ENCODE assay signal across 1 cellular context in genomic region chr11:65588199-65589054, GRCh38.
TF ChIP-seq lines count a peak whose summit lies in the region.

No MANE protein-coding gene starts in this region.

TF ChIP-seq in GM23338, 12 proteins besides CTCF, POLR2A, EP300 and RAD21 (continued from another document):
- TF ChIP-seq, protein P1, sequence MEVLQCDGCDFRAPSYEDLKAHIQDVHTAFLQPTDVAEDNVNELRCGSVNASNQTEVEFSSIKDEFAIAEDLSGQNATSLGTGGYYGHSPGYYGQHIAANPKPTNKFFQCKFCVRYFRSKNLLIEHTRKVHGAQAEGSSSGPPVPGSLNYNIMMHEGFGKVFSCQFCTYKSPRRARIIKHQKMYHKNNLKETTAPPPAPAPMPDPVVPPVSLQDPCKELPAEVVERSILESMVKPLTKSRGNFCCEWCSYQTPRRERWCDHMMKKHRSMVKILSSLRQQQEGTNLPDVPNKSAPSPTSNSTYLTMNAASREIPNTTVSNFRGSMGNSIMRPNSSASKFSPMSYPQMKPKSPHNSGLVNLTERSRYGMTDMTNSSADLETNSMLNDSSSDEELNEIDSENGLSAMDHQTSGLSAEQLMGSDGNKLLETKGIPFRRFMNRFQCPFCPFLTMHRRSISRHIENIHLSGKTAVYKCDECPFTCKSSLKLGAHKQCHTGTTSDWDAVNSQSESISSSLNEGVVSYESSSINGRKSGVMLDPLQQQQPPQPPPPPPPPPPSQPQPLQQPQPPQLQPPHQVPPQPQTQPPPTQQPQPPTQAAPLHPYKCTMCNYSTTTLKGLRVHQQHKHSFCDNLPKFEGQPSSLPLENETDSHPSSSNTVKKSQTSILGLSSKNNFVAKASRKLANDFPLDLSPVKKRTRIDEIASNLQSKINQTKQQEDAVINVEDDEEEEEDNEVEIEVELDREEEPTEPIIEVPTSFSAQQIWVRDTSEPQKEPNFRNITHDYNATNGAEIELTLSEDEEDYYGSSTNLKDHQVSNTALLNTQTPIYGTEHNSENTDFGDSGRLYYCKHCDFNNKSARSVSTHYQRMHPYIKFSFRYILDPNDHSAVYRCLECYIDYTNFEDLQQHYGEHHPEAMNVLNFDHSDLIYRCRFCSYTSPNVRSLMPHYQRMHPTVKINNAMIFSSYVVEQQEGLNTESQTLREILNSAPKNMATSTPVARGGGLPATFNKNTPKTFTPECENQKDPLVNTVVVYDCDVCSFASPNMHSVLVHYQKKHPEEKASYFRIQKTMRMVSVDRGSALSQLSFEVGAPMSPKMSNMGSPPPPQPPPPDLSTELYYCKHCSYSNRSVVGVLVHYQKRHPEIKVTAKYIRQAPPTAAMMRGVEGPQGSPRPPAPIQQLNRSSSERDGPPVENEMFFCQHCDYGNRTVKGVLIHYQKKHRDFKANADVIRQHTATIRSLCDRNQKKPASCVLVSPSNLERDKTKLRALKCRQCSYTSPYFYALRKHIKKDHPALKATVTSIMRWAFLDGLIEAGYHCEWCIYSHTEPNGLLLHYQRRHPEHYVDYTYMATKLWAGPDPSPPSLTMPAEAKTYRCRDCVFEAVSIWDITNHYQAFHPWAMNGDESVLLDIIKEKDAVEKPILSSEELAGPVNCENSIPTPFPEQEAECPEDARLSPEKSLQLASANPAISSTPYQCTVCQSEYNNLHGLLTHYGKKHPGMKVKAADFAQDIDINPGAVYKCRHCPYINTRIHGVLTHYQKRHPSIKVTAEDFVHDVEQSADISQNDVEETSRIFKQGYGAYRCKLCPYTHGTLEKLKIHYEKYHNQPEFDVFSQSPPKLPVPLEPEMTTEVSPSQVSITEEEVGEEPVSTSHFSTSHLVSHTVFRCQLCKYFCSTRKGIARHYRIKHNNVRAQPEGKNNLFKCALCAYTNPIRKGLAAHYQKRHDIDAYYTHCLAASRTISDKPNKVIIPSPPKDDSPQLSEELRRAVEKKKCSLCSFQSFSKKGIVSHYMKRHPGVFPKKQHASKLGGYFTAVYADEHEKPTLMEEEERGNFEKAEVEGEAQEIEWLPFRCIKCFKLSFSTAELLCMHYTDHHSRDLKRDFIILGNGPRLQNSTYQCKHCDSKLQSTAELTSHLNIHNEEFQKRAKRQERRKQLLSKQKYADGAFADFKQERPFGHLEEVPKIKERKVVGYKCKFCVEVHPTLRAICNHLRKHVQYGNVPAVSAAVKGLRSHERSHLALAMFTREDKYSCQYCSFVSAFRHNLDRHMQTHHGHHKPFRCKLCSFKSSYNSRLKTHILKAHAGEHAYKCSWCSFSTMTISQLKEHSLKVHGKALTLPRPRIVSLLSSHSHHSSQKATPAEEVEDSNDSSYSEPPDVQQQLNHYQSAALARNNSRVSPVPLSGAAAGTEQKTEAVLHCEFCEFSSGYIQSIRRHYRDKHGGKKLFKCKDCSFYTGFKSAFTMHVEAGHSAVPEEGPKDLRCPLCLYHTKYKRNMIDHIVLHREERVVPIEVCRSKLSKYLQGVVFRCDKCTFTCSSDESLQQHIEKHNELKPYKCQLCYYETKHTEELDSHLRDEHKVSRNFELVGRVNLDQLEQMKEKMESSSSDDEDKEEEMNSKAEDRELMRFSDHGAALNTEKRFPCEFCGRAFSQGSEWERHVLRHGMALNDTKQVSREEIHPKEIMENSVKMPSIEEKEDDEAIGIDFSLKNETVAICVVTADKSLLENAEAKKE (CRISPR knock-in tag; IDR thresholded peaks at IDR 0.05) = no peak
- TF ChIP-seq ZNF331 (CRISPR knock-in tag; IDR thresholded peaks at IDR 0.05; ENCODE audit: low read depth) = no peak
- no peak for TF ChIP-seq EZH2phosphoT487 (IDR thresholded peaks at IDR 0.05; ENCODE audit: unreplicated experiment)
